In genomic region chr10:35089641-35090161, GRCh38 we compare ENCODE assay signal across 8 cellular contexts. TPM values are rescaled to one million over a fixed set of nuclear protein-coding genes. Genes with fewer than 3 reads are reported as not detected.
A peak's percentile ranks its signal among the peaks of the same experiment; 100 is the strongest.
DNase-seq lines count a peak whose midpoint lies in the region; ATAC-seq, FAIRE-seq and TF ChIP-seq lines count a peak whose summit lies in the region.

No MANE protein-coding gene starts in this region.

- H3K4me1 Mint-ChIP-seq in activated naive CD8-positive, alpha-beta T cell (ENCODE audit: low read depth): peaks cover 48% of the 10 kb centered on the region

- H3K4me3 Mint-ChIP-seq in activated naive CD8-positive, alpha-beta T cell: peak overlapping the region; percentile 96

- FAIRE-seq in D721Med (lab: Jason Lieb, UNC): no peak

- H3K27ac ChIP-seq in psoas muscle: peak overlapping the region; percentile 96

- no peak for TF ChIP-seq CTCF in psoas muscle (IDR thresholded peaks at IDR 0.05)
- TF ChIP-seq CTCF in D721Med (IDR thresholded peaks at IDR 0.05; ENCODE audit: insufficient read depth, missing control alignments): no peak

- H3K4me1 ChIP-seq in psoas muscle: peaks cover 26% of the 10 kb centered on the region

- no peaks in the 10 kb centered on the region for H3K9me3 ChIP-seq in psoas muscle

- 0 to 1% (median 1%) methylated on average over 19 to 26 of the region's 26 CpGs for WGBS in psoas muscle, 3 donors

- H3K27me3 ChIP-seq in psoas muscle (ENCODE audit: insufficient read depth in 3 of 3, low read length in 2 of 3): no peaks in the 10 kb centered on the region

- no peaks in the 10 kb centered on the region for H3K27me3 Mint-ChIP-seq in activated naive CD8-positive, alpha-beta T cell

- no peaks in the 10 kb centered on the region for H3K36me3 ChIP-seq in psoas muscle (ENCODE audit: insufficient read depth in 1 of 2, low read depth in 1 of 2)

- in situ Hi-C loops in KBM-7 (cut with MboI; ENCODE audit: low pct_unique_long_range_greater_than_20kb, low sequenced_read_pairs): no loop called here

- peak; percentile 24 for ATAC-seq in GM21576 (IDR thresholded peaks at IDR 0.05; ENCODE audit: unreplicated experiment)
- ATAC-seq in left cardiac atrium: peak; percentile 12 to 30
- peak; percentile 17 to 37 (median 26) for ATAC-seq in psoas muscle

- peaks cover 5% of the 10 kb centered on the region for H3K36me3 Mint-ChIP-seq in activated naive CD8-positive, alpha-beta T cell

- H3K9me3 Mint-ChIP-seq in activated naive CD8-positive, alpha-beta T cell (ENCODE audit: low read depth): no peaks in the 10 kb centered on the region

- H3K4me3 ChIP-seq in psoas muscle: peak overlapping the region; percentile 88

- H3K27ac Mint-ChIP-seq in activated naive CD8-positive, alpha-beta T cell: peak overlapping the region; percentile 94

- intact Hi-C loops in left cardiac atrium (cut with DNase I) (no loop called here), psoas muscle (cut with DNase I) (no loop called here)

- DNase-seq in NCI-H2171 treated with DMSO at 0.1 percent for 48 hours (lab: John Stamatoyannopoulos, UW) (peak; percentile 23), NCI-H2171 (lab: John Stamatoyannopoulos, UW) (no peak), KBM-7 (peak; percentile 28), left cardiac atrium (no peak), psoas muscle (peak in 1 of 2 donors; percentile 13), D721Med (ENCODE audit: insufficient read length, low spot score) (no peak)

RNA-seq across cellular contexts. Expression of gene CUL2, which starts 0.4 kb away (rescaled TPM):
- total RNA-seq in left cardiac atrium (10 to 100 TPM; 26.4 to 30.1 TPM), psoas muscle (10 to 100 TPM; 40.6 to 51.8 (median 47.2) TPM)
- 10 to 100 TPM; 26.2 to 65.6 (median 30.8) TPM for polyA plus RNA-seq in psoas muscle

RNA-seq across cellular contexts. Expression of gene CREM, which starts 36.9 kb away (rescaled TPM):
- total RNA-seq in left cardiac atrium (10 to 100 TPM; 41.0 to 41.4 TPM), psoas muscle (10 to 100 TPM; 18.8 to 61.0 (median 30.8) TPM)
- 100 to 1,000 TPM in 1 of 3 donors, 10 to 100 TPM in 2; 36.1 to 336 (median 89.1) TPM for polyA plus RNA-seq in psoas muscle

Comparison
In these comparisons a context has a peak if more than half of its experiments do, and no peak if none do; other contexts are left out.
1. DNase-seq: peak in NCI-H2171 treated with DMSO at 0.1 percent for 48 hours (single experiment) and KBM-7 (single experiment); none in NCI-H2171 (single experiment), left cardiac atrium (single experiment) and D721Med (single experiment).
2. Peak in every context shown above with its lines, with median percentiles within 50 percentile points of each other: ATAC-seq.